In genomic region chr18:3251963-3252277, GRCh38 we compare ENCODE assay signal across 10 cellular contexts. TPM values are rescaled to one million over a fixed set of nuclear protein-coding genes. Genes with fewer than 3 reads are reported as not detected.
DNase-seq lines count a peak whose midpoint lies in the region; ATAC-seq and TF ChIP-seq lines count a peak whose summit lies in the region.
"Had no signal": no experiment of that assay in that cellular context is flagged by ENCODE, and none has a peak within 500 bp of the region (broad histone marks: within the 10 kb centered on the region; RNA-seq: fewer than 3 reads in every experiment).

No MANE protein-coding gene starts in this region.

- WGBS in heart left ventricle, 4 donors = 26 to 36% (median 28%) methylated on average over 3 of the region's 3 CpGs
- 67% methylated on average over 3 of the region's 3 CpGs for WGBS in smooth muscle cell (ENCODE audit: low lambda C conversion rate)

- no peak for ATAC-seq in activated T-helper 17 cell treated with anti-CD3 and anti-CD28 coated beads, Interleukin-2, amount 50 U/mL, for 72 hours (replicated peaks)
- peak in 3 of 4 donors; percentile 2 to 18 (median 13) for ATAC-seq in heart left ventricle

- H3K4me2 ChIP-seq in smooth muscle cell = peak overlapping the region; percentile 89

- H3K27me3 Mint-ChIP-seq in activated CD4-positive, alpha-beta T cell treated with anti-CD3 and anti-CD28 coated beads, Interleukin-2, amount 10 ng/mL, durations not matched to agents 24 days and 14 days = no peaks in the 10 kb centered on the region
- no peaks in the 10 kb centered on the region for H3K27me3 Mint-ChIP-seq in activated T-helper 17 cell treated with anti-CD3 and anti-CD28 coated beads, Interleukin-2, amount 50 U/mL, for 72 hours
- H3K27me3 Mint-ChIP-seq in progenitor cell of endocrine pancreas = no peaks in the 10 kb centered on the region

- H3K79me2 ChIP-seq in smooth muscle cell (ENCODE audit: low read depth) = peaks cover 82% of the 10 kb centered on the region

- no peak overlapping the region for H2AFZ ChIP-seq in smooth muscle cell (ENCODE audit: low read depth)
- H2AFZ ChIP-seq: PC-9 had no signal

- H3K4me1 Mint-ChIP-seq in activated CD4-positive, alpha-beta T cell treated with anti-CD3 and anti-CD28 coated beads, Interleukin-2, amount 10 ng/mL, durations not matched to agents 24 days and 14 days = peaks cover 57% of the 10 kb centered on the region
- H3K4me1 Mint-ChIP-seq in activated T-helper 17 cell treated with anti-CD3 and anti-CD28 coated beads, Interleukin-2, amount 50 U/mL, for 72 hours = peaks cover 41% of the 10 kb centered on the region
- H3K4me1 Mint-ChIP-seq in progenitor cell of endocrine pancreas (ENCODE audit: low read depth) = peaks cover 30% of the 10 kb centered on the region

- no peak overlapping the region for H3K9ac ChIP-seq in smooth muscle cell (ENCODE audit: low read depth)

- intact Hi-C loops in activated CD4-positive, alpha-beta T cell treated with anti-CD3 and anti-CD28 coated beads, Interleukin-2, amount 10 ng/mL, durations not matched to agents 24 days and 14 days (cut with micrococcal nuclease) = no loop called here
- intact Hi-C loops in heart left ventricle (cut with DNase I) = no loop called here

- peaks cover 86% of the 10 kb centered on the region for H4K20me1 ChIP-seq in smooth muscle cell (ENCODE audit: low read depth)

- TF ChIP-seq CTCF in heart left ventricle (IDR thresholded peaks at IDR 0.05) (no peak), smooth muscle cell (IDR thresholded peaks at IDR 0.05; ENCODE audit: borderline replicate concordance, insufficient read depth, poor library complexity, severe bottlenecking) (no peak), progenitor cell of endocrine pancreas (IDR thresholded peaks at IDR 0.05; ENCODE audit: unreplicated experiment) (no peak)

- H3K4me3 ChIP-seq in heart left ventricle (peak overlapping the region in 10 of 12 donors; percentile 37 to 94 (median 72)), smooth muscle cell (no peak overlapping the region)
- H3K4me3 ChIP-seq: PC-9 had no signal

- DNase-seq in activated CD4-positive, alpha-beta T cell treated with anti-CD3 and anti-CD28 coated beads, Interleukin-2, amount 10 ng/mL, durations not matched to agents 24 days and 14 days = no peak
- no peak for DNase-seq in activated CD4-positive, alpha-beta T cell treated with anti-CD3 and anti-CD28 coated beads, Interleukin-2, amount 50 U/mL, for 48 hours
- DNase-seq in heart left ventricle (no peak), smooth muscle cell (lab: John Stamatoyannopoulos, UW; ENCODE audit: unreplicated experiment) (no peak), progenitor cell of endocrine pancreas (ENCODE audit: low spot score, unreplicated experiment) (no peak), NCI-H1930 (lab: John Stamatoyannopoulos, UW) (no peak), H4 (ENCODE audit: low spot score) (no peak)
- DNase-seq: activated CD4-positive, alpha-beta T cell treated with anti-CD3 and anti-CD28 coated beads, Interleukin-2, amount 50 U/mL, for 4 hours; PC-9 had no signal

- H3K36me3 Mint-ChIP-seq in activated CD4-positive, alpha-beta T cell treated with anti-CD3 and anti-CD28 coated beads, Interleukin-2, amount 10 ng/mL, durations not matched to agents 24 days and 14 days (ENCODE audit: low read depth) = peaks cover 54% of the 10 kb centered on the region
- H3K36me3 Mint-ChIP-seq in activated T-helper 17 cell treated with anti-CD3 and anti-CD28 coated beads, Interleukin-2, amount 50 U/mL, for 72 hours (ENCODE audit: low read depth) = peaks cover 94% of the 10 kb centered on the region
- H3K36me3 Mint-ChIP-seq in progenitor cell of endocrine pancreas (ENCODE audit: insufficient read depth) = peaks cover 30% of the 10 kb centered on the region

- no peaks in the 10 kb centered on the region for H3K9me3 Mint-ChIP-seq in activated CD4-positive, alpha-beta T cell treated with anti-CD3 and anti-CD28 coated beads, Interleukin-2, amount 10 ng/mL, durations not matched to agents 24 days and 14 days
- no peaks in the 10 kb centered on the region for H3K9me3 Mint-ChIP-seq in activated T-helper 17 cell treated with anti-CD3 and anti-CD28 coated beads, Interleukin-2, amount 50 U/mL, for 72 hours
- no peaks in the 10 kb centered on the region for H3K9me3 Mint-ChIP-seq in progenitor cell of endocrine pancreas (ENCODE audit: low read depth)

- H3K36me3 ChIP-seq in heart left ventricle (peaks cover 3 to 61% (median 49%) of the 10 kb centered on the region in 9 donors), smooth muscle cell (ENCODE audit: low read depth) (no peaks in the 10 kb centered on the region)

- no peaks in the 10 kb centered on the region for H3K9me3 ChIP-seq in heart left ventricle
- no peaks in the 10 kb centered on the region for H3K9me3 ChIP-seq in smooth muscle cell (replicated peaks; ENCODE audit: low read depth)

- H3K4me1 ChIP-seq in heart left ventricle = peaks cover 0 to 80% (median 32%) of the 10 kb centered on the region in 12 donors
- H3K4me1 ChIP-seq in smooth muscle cell (ENCODE audit: low read depth) = peaks cover 33% of the 10 kb centered on the region

- peak overlapping the region; percentile 70 for H3K4me3 Mint-ChIP-seq in activated CD4-positive, alpha-beta T cell treated with anti-CD3 and anti-CD28 coated beads, Interleukin-2, amount 10 ng/mL, durations not matched to agents 24 days and 14 days
- H3K4me3 Mint-ChIP-seq in activated T-helper 17 cell treated with anti-CD3 and anti-CD28 coated beads, Interleukin-2, amount 50 U/mL, for 72 hours = peak overlapping the region; percentile 72
- H3K4me3 Mint-ChIP-seq in progenitor cell of endocrine pancreas (ENCODE audit: low read depth) = no peak overlapping the region

- H3K27ac ChIP-seq in heart left ventricle = peak overlapping the region; percentile 98 to 100 (median 100)
- H3K27ac ChIP-seq in smooth muscle cell (ENCODE audit: low read depth) = peak overlapping the region; percentile 89
- H3K27ac ChIP-seq: PC-9 had no signal

- H3K27me3 ChIP-seq in heart left ventricle (no peaks in the 10 kb centered on the region), smooth muscle cell (ENCODE audit: low read depth) (no peaks in the 10 kb centered on the region)

- H3F3A ChIP-seq in smooth muscle cell (ENCODE audit: low read depth) = peaks cover 33% of the 10 kb centered on the region

- TF ChIP-seq POLR2A in heart left ventricle (IDR thresholded peaks at IDR 0.05) = no peak

- H3K27ac Mint-ChIP-seq in activated CD4-positive, alpha-beta T cell treated with anti-CD3 and anti-CD28 coated beads, Interleukin-2, amount 10 ng/mL, durations not matched to agents 24 days and 14 days = peak overlapping the region; percentile 58
- H3K27ac Mint-ChIP-seq in activated T-helper 17 cell treated with anti-CD3 and anti-CD28 coated beads, Interleukin-2, amount 50 U/mL, for 72 hours = peak overlapping the region; percentile 48
- H3K27ac Mint-ChIP-seq in progenitor cell of endocrine pancreas = no peak overlapping the region

RNA-seq across cellular contexts. Expression of gene MYL12A, which starts 4.3 kb away (rescaled TPM):
- 337 and 340 TPM in 2 replicates for total RNA-seq in activated CD4-positive, alpha-beta T cell treated with anti-CD3 and anti-CD28 coated beads, Interleukin-2, amount 10 ng/mL, durations not matched to agents 24 days and 14 days
- 100 to 1,000 TPM; 392 to 483 TPM for total RNA-seq in activated T-helper 17 cell treated with anti-CD3 and anti-CD28 coated beads, Interleukin-2, amount 50 U/mL, for 72 hours
- total RNA-seq in heart left ventricle = 1,000 to 10,000 TPM; 1,642 to 7,537 (median 4,549) TPM
- 1,000 to 10,000 TPM; 2,104 to 2,994 TPM for polyA plus RNA-seq in heart left ventricle
- 777 and 802 TPM in 2 replicates for total RNA-seq in smooth muscle cell
- polyA plus RNA-seq in smooth muscle cell = 915 and 953 TPM in 2 replicates
- total RNA-seq in progenitor cell of endocrine pancreas = 236 and 256 TPM in 2 replicates
- 437 and 447 TPM in 2 replicates for total RNA-seq in H4 (2014; rRNA removed; shearing (Covaris generic))

RNA-seq across cellular contexts. Expression of gene MYL12B, which starts 10.0 kb away (rescaled TPM):
- 239 and 245 TPM in 2 replicates for total RNA-seq in activated CD4-positive, alpha-beta T cell treated with anti-CD3 and anti-CD28 coated beads, Interleukin-2, amount 10 ng/mL, durations not matched to agents 24 days and 14 days
- total RNA-seq in activated T-helper 17 cell treated with anti-CD3 and anti-CD28 coated beads, Interleukin-2, amount 50 U/mL, for 72 hours = 100 to 1,000 TPM; 206 to 271 TPM
- total RNA-seq in heart left ventricle (100 to 1,000 TPM; 185 to 292 (median 210) TPM), smooth muscle cell (368 and 427 TPM in 2 replicates), progenitor cell of endocrine pancreas (187 and 193 TPM in 2 replicates)
- polyA plus RNA-seq in heart left ventricle (100 to 1,000 TPM; 317 to 462 TPM), smooth muscle cell (498 TPM in 2 replicates)
- 460 and 468 TPM in 2 replicates for total RNA-seq in H4 (2014; rRNA removed; shearing (Covaris generic))

RNA-seq across cellular contexts. Expression of gene MYOM1, which starts 32.2 kb away (rescaled TPM):
- total RNA-seq in activated CD4-positive, alpha-beta T cell treated with anti-CD3 and anti-CD28 coated beads, Interleukin-2, amount 10 ng/mL, durations not matched to agents 24 days and 14 days = 0.75 and 1.3 TPM in 2 replicates
- 1 to 10 TPM in 1 of 2 donors, under 1 TPM in 1; 0.52 to 2.0 TPM for total RNA-seq in activated T-helper 17 cell treated with anti-CD3 and anti-CD28 coated beads, Interleukin-2, amount 50 U/mL, for 72 hours
- total RNA-seq in heart left ventricle (1,000 to 10,000 TPM in 4 of 9 donors, 100 to 1,000 TPM in 5; 393 to 1,344 (median 852) TPM), smooth muscle cell (0.40 and 0.54 TPM in 2 replicates), progenitor cell of endocrine pancreas (1.1 TPM in 2 replicates)
- polyA plus RNA-seq in heart left ventricle (100 to 1,000 TPM; 112 to 262 TPM), smooth muscle cell (0.20 and 0.87 TPM in 2 replicates)
- 0.02 TPM in 1 of 2 replicates, not detected in the other for total RNA-seq in H4 (2014; rRNA removed; shearing (Covaris generic))

Comparison
In these comparisons a context has a peak if more than half of its experiments do, and no peak if none do; other contexts are left out.
1. RNA of gene MYOM1, which starts 32.2 kb away (total RNA-seq): 393 to 1,344 TPM in heart left ventricle; 0.52 to 2.0 TPM in activated T-helper 17 cell treated with anti-CD3 and anti-CD28 coated beads, Interleukin-2, amount 50 U/mL, for 72 hours, 1.1 TPM in progenitor cell of endocrine pancreas, 0.75 to 1.3 TPM in activated CD4-positive, alpha-beta T cell treated with anti-CD3 and anti-CD28 coated beads, Interleukin-2, amount 10 ng/mL, durations not matched to agents 24 days and 14 days, 0.40 to 0.54 TPM in smooth muscle cell and 0.02 TPM in H4; every median in the first group is over 100 times any median in the second.